Comparison of ENCODE assay signal across 8 cellular contexts in genomic region chr19:55216461-55217198, GRCh38. TPM values are rescaled to one million over a fixed set of nuclear protein-coding genes. Genes with fewer than 3 reads are reported as not detected.
DNase-seq lines count a peak whose midpoint lies in the region; ATAC-seq and TF ChIP-seq lines count a peak whose summit lies in the region.

No MANE protein-coding gene starts in this region.

- H3K27me3 ChIP-seq in CD8-positive, alpha-beta memory T cell (ENCODE audit: insufficient read depth, low read length, poor library complexity, severe bottlenecking), result no peaks in the 10 kb centered on the region

- H3K36me3 Mint-ChIP-seq in CD8-positive, alpha-beta memory T cell, result peaks cover 0 to 11% (median 4%) of the 10 kb centered on the region in 3 donors
- H3K36me3 Mint-ChIP-seq in IgD-negative memory B cell, result peaks cover 3% of the 10 kb centered on the region
- H3K36me3 Mint-ChIP-seq in natural killer cell, result no peaks in the 10 kb centered on the region

- H3K4me1 ChIP-seq in CD8-positive, alpha-beta memory T cell (ENCODE audit: insufficient read depth, low read length), result peaks cover 12% of the 10 kb centered on the region

- intact Hi-C loops in natural killer cell (cut with micrococcal nuclease), result no loop called here

- POLR2A ChIA-PET in CD8-positive, alpha-beta memory T cell (lab: Charles Lee), result no interaction called here

- no peaks in the 10 kb centered on the region for H3K9me3 ChIP-seq in CD8-positive, alpha-beta memory T cell (ENCODE audit: low read length)

- DNase-seq in CD8-positive, alpha-beta memory T cell, result peak in 3 of 5 donors; percentile 10 to 30 (median 12)
- DNase-seq in OCI-M2 (lab: John Stamatoyannopoulos, UW; ENCODE audit: unreplicated experiment) (peak; percentile 82), fibroblast of villous mesenchyme (ENCODE audit: low read depth) (peak; percentile 99), natural killer cell (peak; percentile 43), substantia nigra (lab: John Stamatoyannopoulos, UW) (peak in 48 of 49 donors; percentile 2 to 85 (median 62))
- DNase-seq in activated naive CD4-positive, alpha-beta T cell treated with Interleukin-2 at 50 U/mL for 16 hours, result peak; percentile 41

- CTCF ChIA-PET in CD8-positive, alpha-beta memory T cell (lab: Charles Lee), result no interaction called here

- H3K27ac ChIP-seq in CD8-positive, alpha-beta memory T cell (ENCODE audit: low read depth, low read length), result peak overlapping the region; percentile 44
- peak overlapping the region; percentile 66 for H3K27ac ChIP-seq in substantia nigra (ENCODE audit: low read depth, low read length, poor library complexity, severe bottlenecking)

- peaks cover 11 to 18% (median 13%) of the 10 kb centered on the region in 5 donors for H3K9me3 Mint-ChIP-seq in CD8-positive, alpha-beta memory T cell
- H3K9me3 Mint-ChIP-seq in IgD-negative memory B cell, result peaks cover 5 to 14% (median 13%) of the 10 kb centered on the region in 3 donors
- H3K9me3 Mint-ChIP-seq in natural killer cell, result peaks cover 0 to 2% of the 10 kb centered on the region in 2 donors

- no peak for TF ChIP-seq CTCF in fibroblast of villous mesenchyme (IDR thresholded peaks at IDR 0.05; ENCODE audit: insufficient read depth, low read depth, low read length)
- TF ChIP-seq CTCF in natural killer cell (IDR thresholded peaks at IDR 0.05), result no peak

- peak; percentile 48 to 69 (median 65) for ATAC-seq in natural killer cell
- ATAC-seq in HG03175 (IDR thresholded peaks at IDR 0.05; ENCODE audit: unreplicated experiment), result no peak

- H3K36me3 ChIP-seq in CD8-positive, alpha-beta memory T cell (ENCODE audit: insufficient read depth, low read length), result no peaks in the 10 kb centered on the region

- peaks cover 9 to 15% (median 12%) of the 10 kb centered on the region in 3 donors for H3K4me1 Mint-ChIP-seq in CD8-positive, alpha-beta memory T cell
- peaks cover 0 to 6% (median 5%) of the 10 kb centered on the region in 3 donors for H3K4me1 Mint-ChIP-seq in IgD-negative memory B cell
- H3K4me1 Mint-ChIP-seq in natural killer cell, result peaks cover 11 to 19% of the 10 kb centered on the region in 2 donors

- H3K4me3 ChIP-seq in CD8-positive, alpha-beta memory T cell (ENCODE audit: low read length), result no peak overlapping the region
- peak overlapping the region; percentile 66 for H3K4me3 ChIP-seq in fibroblast of villous mesenchyme (ENCODE audit: low read depth, low read length)

- H3K27me3 Mint-ChIP-seq in CD8-positive, alpha-beta memory T cell, result peaks cover 13 to 21% of the 10 kb centered on the region in 2 donors
- H3K27me3 Mint-ChIP-seq in IgD-negative memory B cell (peaks cover 10% of the 10 kb centered on the region), natural killer cell (ENCODE audit: low read depth in 2 of 2) (peaks cover 7 to 8% of the 10 kb centered on the region in 2 donors)

- peak overlapping the region in 2 of 7 donors; percentile 38 to 44 for H3K4me3 Mint-ChIP-seq in CD8-positive, alpha-beta memory T cell
- H3K4me3 Mint-ChIP-seq in IgD-negative memory B cell (peak overlapping the region in 2 of 4 donors; percentile 69 to 70), natural killer cell (no peak overlapping the region)

- H3K27ac Mint-ChIP-seq in CD8-positive, alpha-beta memory T cell, result peak overlapping the region in 3 of 8 donors; percentile 14 to 56 (median 43)
- H3K27ac Mint-ChIP-seq in IgD-negative memory B cell (peak overlapping the region in 2 of 3 donors; percentile 42 to 68), natural killer cell (peak overlapping the region in 1 of 2 donors; percentile 60)

RNA-seq across cellular contexts. Expression of gene PTPRH, which starts 7.3 kb away (rescaled TPM):
- total RNA-seq in CD8-positive, alpha-beta memory T cell, result not detected
- not detected for polyA plus RNA-seq in CD8-positive, alpha-beta memory T cell
- not detected for polyA plus RNA-seq in IgD-negative memory B cell
- total RNA-seq in fibroblast of villous mesenchyme (3.9 and 7.1 TPM in 2 replicates), natural killer cell (under 1 TPM in 1 of 3 donors, not detected in 2; 0.45 TPM)

RNA-seq across cellular contexts. Expression of gene TMEM86B, which starts 11.9 kb away (rescaled TPM):
- 10 to 100 TPM in 1 of 2 experiments, 1 to 10 TPM in 1; 8.5 to 10.3 TPM for total RNA-seq in CD8-positive, alpha-beta memory T cell
- 2.9 TPM for polyA plus RNA-seq in CD8-positive, alpha-beta memory T cell
- polyA plus RNA-seq in IgD-negative memory B cell, result 1.4 TPM
- total RNA-seq in fibroblast of villous mesenchyme (1.6 and 1.7 TPM in 2 replicates), natural killer cell (10 to 100 TPM; 12.6 to 14.7 (median 14.6) TPM)

RNA-seq across cellular contexts. Expression of gene SYT5, which starts 36.5 kb away (rescaled TPM):
- total RNA-seq in CD8-positive, alpha-beta memory T cell, result not detected
- 0.37 TPM for polyA plus RNA-seq in CD8-positive, alpha-beta memory T cell
- 0.43 TPM for polyA plus RNA-seq in IgD-negative memory B cell
- total RNA-seq in fibroblast of villous mesenchyme (under 0.01 and 0.86 TPM in 2 replicates), natural killer cell (1 to 10 TPM; 4.9 to 6.1 (median 5.3) TPM)

RNA-seq across cellular contexts. Expression of gene PPP6R1, which starts 42.2 kb away (rescaled TPM):
- 100 to 1,000 TPM; 216 to 225 TPM for total RNA-seq in CD8-positive, alpha-beta memory T cell
- 143 TPM for polyA plus RNA-seq in CD8-positive, alpha-beta memory T cell
- 47.0 TPM for polyA plus RNA-seq in IgD-negative memory B cell
- total RNA-seq in fibroblast of villous mesenchyme (35.1 and 38.9 TPM in 2 replicates), natural killer cell (100 to 1,000 TPM; 252 to 275 (median 260) TPM)

RNA-seq across cellular contexts. Expression of gene DNAAF3, which starts 50.2 kb away (rescaled TPM):
- total RNA-seq in CD8-positive, alpha-beta memory T cell, result under 1 TPM in 1 of 2 experiments, not detected in 1; 0.27 TPM
- polyA plus RNA-seq in CD8-positive, alpha-beta memory T cell, result not detected
- polyA plus RNA-seq in IgD-negative memory B cell, result not detected
- under 0.01 TPM in 1 of 2 replicates, not detected in the other for total RNA-seq in fibroblast of villous mesenchyme
- total RNA-seq in natural killer cell, result not detected

Comparison
In these comparisons a context has a peak if more than half of its experiments do, and no peak if none do; other contexts are left out.
1. DNase-seq: peak in every context shown above with its lines; median percentile 99 in fibroblast of villous mesenchyme; 82 in OCI-M2; 62 in substantia nigra; 43 in natural killer cell; 41 in activated naive CD4-positive, alpha-beta T cell treated with Interleukin-2 at 50 U/mL for 16 hours; 12 in CD8-positive, alpha-beta memory T cell.